Comparison of ENCODE assay signal across 15 cellular contexts in the genomic region with DNA sequence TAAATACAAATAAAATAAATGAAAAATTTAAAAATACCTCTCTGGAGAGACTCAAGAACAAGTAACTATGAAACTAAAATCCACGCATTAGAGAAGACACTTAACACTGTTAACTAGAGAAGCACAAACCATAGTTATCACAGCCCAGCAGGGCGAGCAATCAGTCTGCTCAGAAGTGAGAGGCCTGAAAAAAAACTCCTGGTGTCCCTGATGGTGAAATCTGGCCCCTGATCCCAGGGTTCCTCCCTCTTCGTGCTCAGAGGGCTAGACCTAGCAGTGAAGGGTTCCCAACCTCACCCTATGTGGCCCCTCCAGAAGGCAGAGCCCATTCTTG. TPM values are rescaled to one million over a fixed set of nuclear protein-coding genes. Genes with fewer than 3 reads are reported as not detected.
A peak's percentile ranks its signal among the peaks of the same experiment; 100 is the strongest.
DNase-seq lines count a peak whose midpoint lies in the region; ATAC-seq and TF ChIP-seq lines count a peak whose summit lies in the region.
"Had no signal": no experiment of that assay in that cellular context is flagged by ENCODE, and none has a peak within 500 bp of the region (broad histone marks: within the 10 kb centered on the region; RNA-seq: fewer than 3 reads in every experiment).

No MANE protein-coding gene starts in this region.

- BruUV-seq in OCI-LY7 (replicated peaks; lab: Mats Ljungman, UMichigan): no TSS peak

- peak overlapping the region; percentile 82 for H2BK5ac ChIP-seq in neuronal stem cell (ENCODE audit: low read length)

- no peaks in the 10 kb centered on the region for H3K79me1 ChIP-seq in neuronal stem cell (ENCODE audit: low read depth, low read length)

- H3K9ac ChIP-seq in neuronal stem cell (ENCODE audit: low read depth, low read length, poor library complexity): no peak overlapping the region
- H3K9ac ChIP-seq: KMS-11 had no signal

- ATAC-seq in HG03135 (IDR thresholded peaks at IDR 0.05; ENCODE audit: unreplicated experiment): peak; percentile 5
- ATAC-seq in GM21529 (IDR thresholded peaks at IDR 0.05; ENCODE audit: unreplicated experiment): no peak
- ATAC-seq in GM21717 (IDR thresholded peaks at IDR 0.05; ENCODE audit: unreplicated experiment): no peak
- no peak for ATAC-seq in omental fat pad (ENCODE audit: low FRiP score)

- TF ChIP-seq CTCF in DOHH2 (IDR thresholded peaks at IDR 0.05; ENCODE audit: low read depth, low read length, poor library complexity, severe bottlenecking): no peak
- no peak for TF ChIP-seq CTCF in OCI-LY7 (conservative IDR thresholded peaks at IDR 0.05; ENCODE audit: low read length)
- TF ChIP-seq CTCF in tibial nerve (IDR thresholded peaks at IDR 0.05): no peak
- TF ChIP-seq CTCF in omental fat pad (IDR thresholded peaks at IDR 0.05): no peak

- peaks cover 60% of the 10 kb centered on the region for H3K4me1 ChIP-seq in DOHH2 (ENCODE audit: control insufficient read depth, low read length)
- peaks cover 52% of the 10 kb centered on the region for H3K4me1 ChIP-seq in OCI-LY7 (ENCODE audit: insufficient read depth, low read length, poor library complexity, severe bottlenecking)
- no peaks in the 10 kb centered on the region for H3K4me1 ChIP-seq in neuronal stem cell (ENCODE audit: control insufficient read depth in 2 of 2, insufficient read depth in 1 of 2, low read depth in 1 of 2, low read length in 2 of 2)
- no peaks in the 10 kb centered on the region for H3K4me1 ChIP-seq in tibial nerve
- H3K4me1 ChIP-seq: Peyer's patch had no signal

- H3K27ac ChIP-seq in DOHH2 (ENCODE audit: low read depth, low read length): peak overlapping the region; percentile 96
- H3K27ac ChIP-seq in OCI-LY7 (ENCODE audit: low read depth, low read length, poor library complexity, severe bottlenecking): peak overlapping the region; percentile 95
- H3K27ac ChIP-seq in neuronal stem cell (replicated peaks; ENCODE audit: low read length): no peak overlapping the region
- H3K27ac ChIP-seq in tibial nerve: no peak overlapping the region
- H3K27ac ChIP-seq: KMS-11 had no signal

- no peaks in the 10 kb centered on the region for H3K9me3 ChIP-seq in DOHH2 (ENCODE audit: control insufficient read depth, insufficient read depth, low read length)
- H3K9me3 ChIP-seq in OCI-LY7 (ENCODE audit: low read length): no peaks in the 10 kb centered on the region
- no peaks in the 10 kb centered on the region for H3K9me3 ChIP-seq in neuronal stem cell (replicated peaks in 1 of 2; ENCODE audit: control insufficient read depth in 2 of 2, insufficient read depth in 1 of 2, low read depth in 1 of 2, low read length in 2 of 2)
- peaks cover 0 to 5% (median 0%) of the 10 kb centered on the region in 4 donors for H3K9me3 ChIP-seq in tibial nerve
- H3K9me3 ChIP-seq: Peyer's patch had no signal

- intact Hi-C loops in OCI-LY7 (cut with micrococcal nuclease; ENCODE audit: unreplicated experiment): loop anchor here (1.0 to 5.0 kb wide), 5 partner anchors 11 to 168 kb away; no protein-coding TSS in a partner anchor

- TF ChIP-seq POLR2A in tibial nerve (IDR thresholded peaks at IDR 0.05): no peak

- H3K18ac ChIP-seq in neuronal stem cell (ENCODE audit: low read length): no peak overlapping the region

- H2BK120ac ChIP-seq in neuronal stem cell (ENCODE audit: low read depth, low read length): no peak overlapping the region

- peaks cover 39% of the 10 kb centered on the region for H3F3A ChIP-seq in DOHH2 (ENCODE audit: control insufficient read depth, insufficient read depth)

- no peak overlapping the region for H2AK5ac ChIP-seq in neuronal stem cell (ENCODE audit: low read depth, low read length)

- TF ChIP-seq EP300 in tibial nerve (IDR thresholded peaks at IDR 0.05): no peak

- H3K4me2 ChIP-seq in DOHH2 (ENCODE audit: low read length) (peak overlapping the region; percentile 64), OCI-LY7 (ENCODE audit: low read length) (peak overlapping the region; percentile 90), neuronal stem cell (ENCODE audit: insufficient read depth, low read length, poor library complexity, severe bottlenecking) (no peak overlapping the region)

- H3K9me2 ChIP-seq in DOHH2 (replicated peaks; ENCODE audit: control insufficient read depth, low read length) (no peaks in the 10 kb centered on the region), OCI-LY7 (ENCODE audit: insufficient read depth, low read length) (no peaks in the 10 kb centered on the region)

- CTCF ChIA-PET in OCI-LY7 (lab: Charles Lee; ENCODE audit: unreplicated experiment): no interaction called here

- H3K79me2 ChIP-seq in DOHH2 (ENCODE audit: control insufficient read depth, low read length) (peaks cover 24% of the 10 kb centered on the region), OCI-LY7 (ENCODE audit: insufficient read depth, low read depth, low read length) (peaks cover 34% of the 10 kb centered on the region)

- H3K36me3 ChIP-seq in DOHH2 (ENCODE audit: control insufficient read depth, low read length): peaks cover 17% of the 10 kb centered on the region
- peaks cover 12% of the 10 kb centered on the region for H3K36me3 ChIP-seq in OCI-LY7 (ENCODE audit: insufficient read depth, low read length)
- no peaks in the 10 kb centered on the region for H3K36me3 ChIP-seq in neuronal stem cell (replicated peaks in 1 of 2; ENCODE audit: control insufficient read depth in 2 of 2, insufficient read depth in 2 of 2, low read length in 2 of 2)
- H3K36me3 ChIP-seq in tibial nerve: no peaks in the 10 kb centered on the region
- H3K36me3 ChIP-seq: BLaER1 treated with 17β-estradiol and CSF1 and Interleukin-3, amounts not matched to agents 10 nM and 100 nM; Peyer's patch had no signal

- H4K91ac ChIP-seq in neuronal stem cell (ENCODE audit: low read depth, low read length, poor library complexity): no peak overlapping the region

- H2AFZ ChIP-seq in OCI-LY7 (ENCODE audit: low read length) (no peak overlapping the region), neuronal stem cell (ENCODE audit: low read length) (no peak overlapping the region)

- H3K14ac ChIP-seq in neuronal stem cell (ENCODE audit: low read length): no peak overlapping the region

- no CpG with 5 or more reads among the region's 3 CpGs for WGBS in neuronal stem cell (ENCODE audit: extremely low coverage in 2 of 2, insufficient read length in 2 of 2, insufficient replicate concordance in 1 of 2), 2 donors
- 40 to 43% methylated on average over 3 of the region's 3 CpGs for WGBS in tibial nerve, 2 donors

- no peak overlapping the region for H3K23ac ChIP-seq in neuronal stem cell (ENCODE audit: low read depth, low read length, poor library complexity)

- no peak overlapping the region for H3K4ac ChIP-seq in neuronal stem cell (ENCODE audit: low read length)

- H3K4me3 ChIP-seq in DOHH2 (ENCODE audit: low read length) (peak overlapping the region; percentile 86), OCI-LY7 (ENCODE audit: low read depth, low read length, poor library complexity, severe bottlenecking) (peak overlapping the region; percentile 79), neuronal stem cell (ENCODE audit: low read length in 2 of 2) (no peak overlapping the region), tibial nerve (no peak overlapping the region)
- H3K4me3 ChIP-seq: BLaER1 treated with 17β-estradiol and CSF1 and Interleukin-3, amounts not matched to agents 10 nM and 100 nM had no signal

- no peak overlapping the region for H4K8ac ChIP-seq in neuronal stem cell (ENCODE audit: low read depth, low read length)

- H2BK15ac ChIP-seq in neuronal stem cell (ENCODE audit: low read length): no peak overlapping the region

- POLR2A ChIA-PET in OCI-LY7 (lab: Charles Lee): interaction anchor here (4.3 kb wide), 1 partner anchor 28 kb away, joined by 93 read pairs; no protein-coding TSS in a partner anchor

- H3K27me3 ChIP-seq in DOHH2 (ENCODE audit: control insufficient read depth, low read length) (no peaks in the 10 kb centered on the region), neuronal stem cell (ENCODE audit: control insufficient read depth in 3 of 3, insufficient read depth in 3 of 3, low read depth in 1 of 3, low read length in 3 of 3) (peaks cover 4 to 35% (median 21%) of the 10 kb centered on the region in 3 experiments), tibial nerve (peaks cover 0 to 18% of the 10 kb centered on the region in 2 donors)
- H3K27me3 ChIP-seq: BLaER1 treated with 17β-estradiol and CSF1 and Interleukin-3, amounts not matched to agents 10 nM and 100 nM; Peyer's patch had no signal

- H2BK12ac ChIP-seq in neuronal stem cell (ENCODE audit: low read length): no peak overlapping the region

- H4K20me1 ChIP-seq in DOHH2 (ENCODE audit: control insufficient read depth, insufficient read depth, low read depth, low read length): no peaks in the 10 kb centered on the region
- H4K20me1 ChIP-seq in OCI-LY7 (ENCODE audit: insufficient read depth, low read length): no peaks in the 10 kb centered on the region
- H4K20me1 ChIP-seq: BLaER1 treated with 17β-estradiol and CSF1 and Interleukin-3, amounts not matched to agents 10 nM and 100 nM had no signal

- peak; percentile 54 for DNase-seq in OCI-LY7 (ENCODE audit: low spot score)
- DNase-seq in neuronal stem cell (ENCODE audit: low spot score): no peak
- no peak for DNase-seq in tibial nerve (ENCODE audit: low spot score in 2 of 2)
- DNase-seq in omental fat pad (ENCODE audit: low spot score): no peak

RNA-seq across cellular contexts. Expression of gene VPREB1, which starts 49.7 kb away (rescaled TPM):
- total RNA-seq in OCI-LY7 (2014; rRNA removed; shearing (Covaris generic)): 3.6 and 7.0 TPM in 2 replicates
- total RNA-seq in OCI-LY7 (2022): 1.7 and 2.3 TPM in 2 replicates
- polyA plus RNA-seq in neuronal stem cell (2013, experiment 1 of 2): not detected
- polyA plus RNA-seq in neuronal stem cell (2013, experiment 2 of 2): not detected
- total RNA-seq in tibial nerve: not detected
- total RNA-seq in omental fat pad: not detected
- total RNA-seq: CD4-positive, alpha-beta memory T cell; IMR-90; Peyer's patch; T-helper 1 cell treated with Interleukin-12 subunit alpha and Interleukin-12 subunit beta and Interleukin-4 antibody, amounts not matched to agents 30 ng/mL and 1 ng/mL, for 36 hours had no signal
- polyA plus RNA-seq: AG04450; CD4-positive, alpha-beta memory T cell; IMR-90 had no signal

Comparison
In these comparisons a context has a peak if more than half of its experiments do, and no peak if none do; other contexts are left out.
1. H3K27ac ChIP-seq: peak in DOHH2 (single experiment) and OCI-LY7 (single experiment); none in neuronal stem cell (single experiment) and tibial nerve (0 of 4).
2. H3K4me3 ChIP-seq: peak in DOHH2 (single experiment) and OCI-LY7 (single experiment); none in neuronal stem cell (0 of 2) and tibial nerve (0 of 4).